In the genomic region with DNA sequence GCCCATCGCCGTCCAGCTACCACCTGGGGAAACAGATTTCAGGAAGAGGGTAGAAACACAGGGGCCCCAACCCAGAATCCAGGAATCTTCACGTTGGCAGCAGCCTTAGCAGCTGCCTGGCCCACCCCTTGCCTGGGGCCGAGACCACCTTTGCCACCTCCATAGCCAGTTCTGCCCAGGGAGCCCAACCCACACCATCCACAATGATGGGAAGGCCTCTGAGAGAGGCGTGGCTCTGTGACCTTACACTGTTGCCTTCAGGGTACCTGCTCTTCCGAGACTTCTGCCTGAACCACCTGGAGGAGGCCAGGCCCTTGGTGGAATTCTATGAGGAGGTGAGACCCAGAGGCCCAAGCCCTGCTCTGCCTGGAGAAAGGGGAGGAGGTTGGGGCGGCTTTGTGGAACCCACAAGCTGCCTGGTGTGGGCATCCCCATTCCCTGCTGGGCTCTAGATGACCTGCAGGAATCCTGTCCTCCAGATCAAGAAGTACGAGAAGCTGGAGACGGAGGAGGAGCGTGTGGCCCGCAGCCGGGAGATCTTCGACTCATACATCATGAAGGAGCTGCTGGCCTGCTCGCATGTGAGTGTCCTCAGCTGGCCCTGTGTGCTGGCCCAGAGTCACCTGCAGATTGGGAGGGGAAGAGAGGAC, we compare ENCODE assay signal across 2 cellular contexts.
TF ChIP-seq lines count a peak whose summit lies in the region.

No MANE protein-coding gene starts in this region.

TF ChIP-seq in IMR-90, 13 proteins besides CTCF, POLR2A, EP300 and RAD21:
- TF ChIP-seq BHLHE40 (IDR thresholded peaks at IDR 0.05; ENCODE audit: low read depth, low read length) (no peak), MAFK (IDR thresholded peaks at IDR 0.05; ENCODE audit: low read depth, low read length) (no peak), CEBPB (IDR thresholded peaks at IDR 0.05; ENCODE audit: low read depth, low read length) (no peak), CHD1 (IDR thresholded peaks at IDR 0.05; ENCODE audit: low read depth, low read length) (no peak), MXI1 (IDR thresholded peaks at IDR 0.05; ENCODE audit: borderline replicate concordance, low read depth, low read length) (no peak), FOS (IDR thresholded peaks at IDR 0.05; ENCODE audit: low read depth, low read length) (no peak), RFX5 (IDR thresholded peaks at IDR 0.05; ENCODE audit: low read depth, low read length) (no peak)
- TF ChIP-seq, protein P1, sequence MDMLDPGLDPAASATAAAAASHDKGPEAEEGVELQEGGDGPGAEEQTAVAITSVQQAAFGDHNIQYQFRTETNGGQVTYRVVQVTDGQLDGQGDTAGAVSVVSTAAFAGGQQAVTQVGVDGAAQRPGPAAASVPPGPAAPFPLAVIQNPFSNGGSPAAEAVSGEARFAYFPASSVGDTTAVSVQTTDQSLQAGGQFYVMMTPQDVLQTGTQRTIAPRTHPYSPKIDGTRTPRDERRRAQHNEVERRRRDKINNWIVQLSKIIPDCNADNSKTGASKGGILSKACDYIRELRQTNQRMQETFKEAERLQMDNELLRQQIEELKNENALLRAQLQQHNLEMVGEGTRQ (IDR thresholded peaks at IDR 0.05; ENCODE audit: low read depth, low read length), result no peak

TF ChIP-seq in GM12878, 131 proteins besides CTCF, POLR2A, EP300 and RAD21:
- TF ChIP-seq KAT2A (conservative IDR thresholded peaks at IDR 0.05; ENCODE audit: control insufficient read depth, low read depth, low read length) (no peak), MTA3 (IDR thresholded peaks at IDR 0.05; ENCODE audit: borderline replicate concordance, low read length) (no peak), POLR2AphosphoS2 (IDR thresholded peaks at IDR 0.05; ENCODE audit: low read depth, low read length) (no peak), USF1 (IDR thresholded peaks at IDR 0.05; ENCODE audit: borderline replicate concordance, extremely low read length, insufficient read depth, low read depth, low read length) (no peak), E2F8 (IDR thresholded peaks at IDR 0.05; ENCODE audit: low read depth, partially characterized antibody) (no peak), LARP7 (IDR thresholded peaks at IDR 0.05) (no peak), CHD2 (IDR thresholded peaks at IDR 0.05; ENCODE audit: borderline replicate concordance, low read depth, low read length) (no peak), BCL11A (IDR thresholded peaks at IDR 0.05; ENCODE audit: low read depth, low read length) (no peak), RELA (IDR thresholded peaks at IDR 0.05; ENCODE audit: borderline replicate concordance, partially characterized antibody) (no peak), SUPT20H (IDR thresholded peaks at IDR 0.05; ENCODE audit: borderline replicate concordance, control insufficient read depth, low read depth, low read length) (no peak), SREBF1 (IDR thresholded peaks at IDR 0.05; ENCODE audit: low read length) (no peak)
- TF ChIP-seq, protein P2, sequence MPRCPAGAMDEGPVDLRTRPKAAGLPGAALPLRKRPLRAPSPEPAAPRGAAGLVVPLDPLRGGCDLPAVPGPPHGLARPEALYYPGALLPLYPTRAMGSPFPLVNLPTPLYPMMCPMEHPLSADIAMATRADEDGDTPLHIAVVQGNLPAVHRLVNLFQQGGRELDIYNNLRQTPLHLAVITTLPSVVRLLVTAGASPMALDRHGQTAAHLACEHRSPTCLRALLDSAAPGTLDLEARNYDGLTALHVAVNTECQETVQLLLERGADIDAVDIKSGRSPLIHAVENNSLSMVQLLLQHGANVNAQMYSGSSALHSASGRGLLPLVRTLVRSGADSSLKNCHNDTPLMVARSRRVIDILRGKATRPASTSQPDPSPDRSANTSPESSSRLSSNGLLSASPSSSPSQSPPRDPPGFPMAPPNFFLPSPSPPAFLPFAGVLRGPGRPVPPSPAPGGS (IDR thresholded peaks at IDR 0.05; ENCODE audit: borderline replicate concordance, insufficient read depth, low read depth, low read length, poor library complexity, severe bottlenecking), result no peak
